In the genomic region with DNA sequence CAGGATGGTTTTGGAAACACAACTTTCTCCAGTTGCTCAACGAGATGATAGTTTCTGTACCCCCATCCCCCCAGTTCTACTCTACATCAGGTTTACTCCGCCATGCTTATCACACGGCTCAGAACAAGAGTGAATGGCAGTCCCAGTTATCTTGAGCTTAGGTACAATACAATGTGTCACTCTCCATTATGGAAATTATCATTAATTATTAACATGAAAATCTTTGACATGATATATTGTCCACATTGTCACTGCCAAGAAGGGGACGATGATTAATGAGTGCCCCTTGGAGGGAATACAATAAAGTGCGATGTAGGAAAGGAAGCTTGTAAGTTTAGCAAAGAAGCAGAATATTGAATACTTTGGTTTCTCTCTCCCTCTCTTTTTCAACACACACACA, we compare ENCODE assay signal across 29 cellular contexts.
"Had no signal": no experiment of that assay in that cellular context is flagged by ENCODE, and none has a peak within 500 bp of the region (broad histone marks: within the 10 kb centered on the region; RNA-seq: fewer than 3 reads in every experiment).

No MANE protein-coding gene starts in this region.

- H3K27ac Mint-ChIP-seq: dendritic cell treated with granulocyte-macrophage colony-stimulating factor and Interleukin-4, amounts not matched to agents 40 ng/mL and 50 ng/mL, for 4 days; effector memory CD8-positive, alpha-beta T cell; endodermal cell had no signal

- H3K4me3 Mint-ChIP-seq: dendritic cell treated with granulocyte-macrophage colony-stimulating factor and Interleukin-4, amounts not matched to agents 40 ng/mL and 50 ng/mL, for 4 days; effector memory CD8-positive, alpha-beta T cell; endodermal cell had no signal

- H3K4me1 Mint-ChIP-seq: endodermal cell had no signal

- H3K4me1 ChIP-seq: colonic mucosa, esophagus muscularis mucosa, esophagus squamous epithelium, gastrocnemius medialis, gastroesophageal sphincter had no signal

- ATAC-seq: effector memory CD8-positive, alpha-beta T cell; esophagus mucosa; foreskin keratinocyte; gastrocnemius medialis; gastroesophageal sphincter; heart left ventricle; heart right ventricle had no signal

- H3K27me3 ChIP-seq: colonic mucosa, esophagus muscularis mucosa, esophagus squamous epithelium, foreskin keratinocyte, gastrocnemius medialis, gastroesophageal sphincter, heart left ventricle, heart right ventricle had no signal

- H3K9me3 Mint-ChIP-seq: dendritic cell treated with granulocyte-macrophage colony-stimulating factor and Interleukin-4, amounts not matched to agents 40 ng/mL and 50 ng/mL, for 4 days; effector memory CD8-positive, alpha-beta T cell; endodermal cell had no signal

- H3K36me3 ChIP-seq: colonic mucosa, esophagus muscularis mucosa, esophagus squamous epithelium, gastrocnemius medialis, gastroesophageal sphincter, heart left ventricle, heart right ventricle had no signal

- FAIRE-seq: colon, endometrium, endothelial cell of umbilical vein, frontal cortex had no signal

- DNase-seq: colonic mucosa; cortex of kidney; dermis blood vessel endothelial cell; dorsolateral prefrontal cortex; effector CD4-positive, alpha-beta T cell; effector CD8-positive, alpha-beta T cell; effector memory CD4-positive, alpha-beta T cell; effector memory CD8-positive, alpha-beta T cell; endodermal cell; erythroblast; esophagus squamous epithelium; foreskin fibroblast; foreskin keratinocyte; foreskin melanocyte; gastrocnemius medialis; glutamatergic neuron; head of caudate nucleus; heart left ventricle; heart right ventricle had no signal

- H3K27ac ChIP-seq: colonic mucosa, coronary artery, dorsolateral prefrontal cortex, epithelial cell of prostate, esophagus muscularis mucosa, esophagus squamous epithelium, foreskin keratinocyte, gastrocnemius medialis, gastroesophageal sphincter, heart left ventricle, heart right ventricle had no signal

- H3K9me3 ChIP-seq: colonic mucosa, esophagus muscularis mucosa, esophagus squamous epithelium, gastrocnemius medialis, gastroesophageal sphincter had no signal

- H3K4me3 ChIP-seq: colonic mucosa, coronary artery, dorsolateral prefrontal cortex, esophagus muscularis mucosa, esophagus squamous epithelium, gastrocnemius medialis, gastroesophageal sphincter, heart left ventricle, heart right ventricle had no signal
